In the genomic region with DNA sequence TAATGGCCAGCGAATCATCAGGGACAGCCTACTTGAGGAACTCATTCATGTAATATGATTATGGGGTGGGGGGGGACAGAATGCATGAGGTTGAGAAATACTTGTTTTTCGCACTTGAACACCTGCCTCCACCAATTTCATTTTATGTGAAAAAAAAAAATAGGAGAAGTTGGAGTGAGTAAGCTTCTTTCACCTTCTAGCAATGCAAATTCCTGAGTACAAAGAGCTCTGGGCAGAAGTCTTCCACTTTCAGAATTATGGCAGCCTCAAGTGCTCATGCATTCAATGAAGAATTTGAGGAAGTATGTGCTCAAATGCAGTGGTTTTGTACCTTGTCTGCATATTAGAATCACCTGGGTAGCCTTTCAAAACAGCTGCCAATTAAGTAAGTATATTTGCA, we compare ENCODE assay signal across 11 cellular contexts. TPM values are rescaled to one million over a fixed set of nuclear protein-coding genes. Genes with fewer than 3 reads are reported as not detected.
DNase-seq lines count a peak whose midpoint lies in the region; ATAC-seq, FAIRE-seq and TF ChIP-seq lines count a peak whose summit lies in the region.
"Had no signal": no experiment of that assay in that cellular context is flagged by ENCODE, and none has a peak within 500 bp of the region (broad histone marks: within the 10 kb centered on the region; RNA-seq: fewer than 3 reads in every experiment).

No MANE protein-coding gene starts in this region.

- peak; percentile 73 for DNase-seq in GM12878 (ENCODE audit: low read depth, low spot score)
- no peak for DNase-seq in mucosa of descending colon
- no peak for DNase-seq in AG08396 (ENCODE audit: low spot score)
- DNase-seq in HAP-1 (ENCODE audit: low spot score in 2 of 2), result no peak
- DNase-seq in stimulated activated CD4-positive, alpha-beta T cell treated with anti-CD3 and anti-CD28 coated beads, Interleukin-2, amount 100 ng/mL, for 48 hours, result no peak
- DNase-seq: CD8-positive, alpha-beta memory T cell; islet precursor cell; NCI-H1417 treated with DMSO at 0.1 percent for 48 hours had no signal

- WGBS in GM12878 (ENCODE audit: insufficient coverage, insufficient replicate concordance, low lambda C conversion rate, missing lambda C conversion rate), result 2% methylated on average over 2 of the region's 2 CpGs

- no peaks in the 10 kb centered on the region for H3K79me2 ChIP-seq in GM12878 (ENCODE audit: control insufficient read depth, insufficient read depth, low read length)

- no peaks in the 10 kb centered on the region for H4K20me1 ChIP-seq in GM12878 (ENCODE audit: control insufficient read depth, insufficient read depth)

- ATAC-seq in GM18508 (IDR thresholded peaks at IDR 0.05; ENCODE audit: insufficient read depth, unreplicated experiment) (peak; percentile 22), GM21529 (IDR thresholded peaks at IDR 0.05; ENCODE audit: unreplicated experiment) (peak; percentile 49), HG03354 (IDR thresholded peaks at IDR 0.05; ENCODE audit: poor library complexity, severe bottlenecking, unreplicated experiment) (peak; percentile 33), GM12878 (peak; percentile 49), mucosa of descending colon (no peak)

- no peak for TF ChIP-seq CTCF in GM12878 (IDR thresholded peaks at IDR 0.05 in 2 of 3, conservative IDR thresholded peaks at IDR 0.05 in 1 of 3; ENCODE audit: control insufficient read depth in 2 of 3, extremely low read depth in 1 of 3, insufficient read depth in 1 of 3, low read depth in 3 of 3, low read length in 3 of 3)
- TF ChIP-seq CTCF in mucosa of descending colon (IDR thresholded peaks at IDR 0.05), result no peak

- H3K4me2 ChIP-seq in GM12878 (ENCODE audit: control insufficient read depth, insufficient read depth), result peak overlapping the region; percentile 53

- H3K9me3 ChIP-seq in GM12878 (replicated peaks; ENCODE audit: control insufficient read depth, insufficient read depth, low read length), result no peaks in the 10 kb centered on the region
- H3K9me3 ChIP-seq in mucosa of descending colon, result no peaks in the 10 kb centered on the region
- H3K9me3 ChIP-seq in HAP-1, result no peaks in the 10 kb centered on the region

- intact Hi-C loops in GM12878 (cut with micrococcal nuclease; ENCODE audit: unreplicated experiment) (loop anchor here (1.0 kb wide), 1 partner anchor 55 kb away; no protein-coding TSS in a partner anchor), mucosa of descending colon (cut with DNase I, micrococcal nuclease) (no loop called here)

- H2AFZ ChIP-seq in GM12878 (ENCODE audit: control insufficient read depth, low read depth, low read length), result peak overlapping the region; percentile 28

- H3K4me1 ChIP-seq in GM12878 (ENCODE audit: control insufficient read depth, insufficient read depth, low read length) (peaks cover 23% of the 10 kb centered on the region), mucosa of descending colon (ENCODE audit: low read depth) (peaks cover 8% of the 10 kb centered on the region), HAP-1 (no peaks in the 10 kb centered on the region; the same call in 1 of the 2 replicates)

- CTCF ChIA-PET in GM12878 (lab: Yijun Ruan, JAX), result interaction anchor here (0.9 to 3.1 kb wide), 7 partner anchors 9 to 167 kb away, joined by 3 to 13 read pairs (median 3); no protein-coding TSS in a partner anchor

- TF ChIP-seq RAD21 in GM12878 (IDR thresholded peaks at IDR 0.05; ENCODE audit: insufficient read depth, low read depth, low read length), result no peak

- SMC1A ChIA-PET in GM12878 (lab: Charles Lee; ENCODE audit: uncharacterized antibody, unreplicated experiment), result interaction anchor here (0.7 to 3.5 kb wide), 15 partner anchors 10 to 197 kb away, joined by 3 to 21 read pairs (median 6); no protein-coding TSS in a partner anchor

- H3K27me3 ChIP-seq in GM12878 (replicated peaks in 1 of 2; ENCODE audit: control insufficient read depth in 2 of 2, insufficient read depth in 2 of 2, low read length in 1 of 2) (no peaks in the 10 kb centered on the region), HAP-1 (ENCODE audit: low read depth) (no peaks in the 10 kb centered on the region)

- RAD21 ChIA-PET in GM12878 (lab: Charles Lee; ENCODE audit: unreplicated experiment), result interaction anchor here (0.7 to 3.7 kb wide), 10 partner anchors 33 to 193 kb away, joined by 3 to 20 read pairs (median 4); no protein-coding TSS in a partner anchor

- in situ Hi-C loops in GM12878 (cut with MboI), result loop anchor here (10.0 kb wide), 1 partner anchor 51 kb away; no protein-coding TSS in a partner anchor
- in situ Hi-C loops in HAP-1 (cut with MboI; ENCODE audit: low sequenced_read_pairs), result loop anchor here (5.0 kb wide), 1 partner anchor 59 kb away; no protein-coding TSS in a partner anchor

- peak overlapping the region; percentile 57 for H3K27ac ChIP-seq in GM12878 (ENCODE audit: control insufficient read depth, insufficient read depth)

- peak; percentile 78 for FAIRE-seq in GM12878 (lab: Jason Lieb, UNC)

- no peak overlapping the region for H3K9ac ChIP-seq in GM12878 (ENCODE audit: control insufficient read depth, insufficient read depth, low read length)

- no peak for TF ChIP-seq POLR2A in GM12878 (IDR thresholded peaks at IDR 0.05; ENCODE audit: low read depth, low read length)

- TF ChIP-seq EP300 in GM12878 (IDR thresholded peaks at IDR 0.05; ENCODE audit: borderline replicate concordance in 1 of 2, control insufficient read depth in 1 of 2, low read depth in 2 of 2, low read length in 2 of 2), result peak in 1 of 2 experiments; percentile 53; a peak in 1 of 4 replicates

- H3K4me3 ChIP-seq in GM12878, result no peak overlapping the region
- H3K4me3 ChIP-seq in mucosa of descending colon, result no peak overlapping the region
- no peak overlapping the region for H3K4me3 ChIP-seq in HAP-1

- POLR2A ChIA-PET in GM12878 (lab: Charles Lee), result interaction anchor here (1.0 to 1.6 kb wide), 5 partner anchors 54 to 62 kb away, joined by 5 to 8 read pairs (median 5); no protein-coding TSS in a partner anchor

- no TSS peak for BruUV-seq in GM12878 (replicated peaks; lab: Mats Ljungman, UMichigan)

- H3K36me3 ChIP-seq in GM12878 (ENCODE audit: control insufficient read depth in 2 of 2, insufficient read depth in 2 of 2, low read length in 1 of 2) (no peaks in the 10 kb centered on the region), mucosa of descending colon (ENCODE audit: low read depth) (no peaks in the 10 kb centered on the region), HAP-1 (replicated peaks) (no peaks in the 10 kb centered on the region)

TF ChIP-seq in GM12878, 131 proteins besides CTCF, POLR2A, EP300 and RAD21 (continues in another document):
- TF ChIP-seq ESRRA (IDR thresholded peaks at IDR 0.05; ENCODE audit: low read length) (no peak), KLF5 (IDR thresholded peaks at IDR 0.05; ENCODE audit: partially characterized antibody) (no peak), MEF2B (IDR thresholded peaks at IDR 0.05; ENCODE audit: partially characterized antibody, poor library complexity, severe bottlenecking) (peak; percentile 22), CREB1 (IDR thresholded peaks at IDR 0.05; ENCODE audit: low read depth) (peak; percentile 38; the same call in 1 of the 2 replicates), CHD4 (IDR thresholded peaks at IDR 0.05) (no peak), MYB (IDR thresholded peaks at IDR 0.05; ENCODE audit: borderline replicate concordance, low read depth, low read length) (no peak), RAD51 (IDR thresholded peaks at IDR 0.05) (no peak)
- TF ChIP-seq, protein P1, sequence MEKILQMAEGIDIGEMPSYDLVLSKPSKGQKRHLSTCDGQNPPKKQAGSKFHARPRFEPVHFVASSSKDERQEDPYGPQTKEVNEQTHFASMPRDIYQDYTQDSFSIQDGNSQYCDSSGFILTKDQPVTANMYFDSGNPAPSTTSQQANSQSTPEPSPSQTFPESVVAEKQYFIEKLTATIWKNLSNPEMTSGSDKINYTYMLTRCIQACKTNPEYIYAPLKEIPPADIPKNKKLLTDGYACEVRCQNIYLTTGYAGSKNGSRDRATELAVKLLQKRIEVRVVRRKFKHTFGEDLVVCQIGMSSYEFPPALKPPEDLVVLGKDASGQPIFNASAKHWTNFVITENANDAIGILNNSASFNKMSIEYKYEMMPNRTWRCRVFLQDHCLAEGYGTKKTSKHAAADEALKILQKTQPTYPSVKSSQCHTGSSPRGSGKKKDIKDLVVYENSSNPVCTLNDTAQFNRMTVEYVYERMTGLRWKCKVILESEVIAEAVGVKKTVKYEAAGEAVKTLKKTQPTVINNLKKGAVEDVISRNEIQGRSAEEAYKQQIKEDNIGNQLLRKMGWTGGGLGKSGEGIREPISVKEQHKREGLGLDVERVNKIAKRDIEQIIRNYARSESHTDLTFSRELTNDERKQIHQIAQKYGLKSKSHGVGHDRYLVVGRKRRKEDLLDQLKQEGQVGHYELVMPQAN (conservative IDR thresholded peaks at IDR 0.05), result no peak

RNA-seq across cellular contexts. Expression of a gene that starts 40.1 kb away (rescaled TPM):
- 64.3 and 66.5 TPM in 2 replicates for total RNA-seq in GM12878 (2013; cell fraction: nucleolus; rRNA removed)
- total RNA-seq in GM12878 (2014; rRNA removed) (45.5 and 53.7 TPM in 2 replicates), GM12878 (2014; rRNA removed; fragmentation: Illumina TruSeq; extraction: Trizol) (61.6 and 62.5 TPM in 2 replicates), GM12878 (2021) (45.1 and 47.0 TPM in 2 replicates), mucosa of descending colon (10 to 100 TPM; 42.9 to 83.5 (median 77.9) TPM)
- polyA plus RNA-seq in GM12878 (2011; ENCODE audit: low read depth), result 5.9 TPM
- polyA plus RNA-seq in GM12878 (2011; rRNA removed) (37.9 and 53.3 TPM in 2 replicates), GM12878 (2014; fragmentation: Illumina TruSeq; extraction: Trizol) (73.5 and 106 TPM in 2 replicates), GM12878 (2014; fragmentation: Nextera tagmentation; extraction: Ambion mirVana) (10 to 100 TPM; 10.0 to 10.5 TPM), GM12878 (2014; rRNA removed) (21.4 and 28.4 TPM in 2 replicates), GM12878 (2016; fragmentation: Nextera tagmentation; extraction: Ambion mirVana) (10 to 100 TPM; 41.8 to 49.5 TPM)
- polyA plus RNA-seq in GM12878 (2011; cell fraction: cytosol; rRNA removed), result 22.0 and 24.7 TPM in 2 replicates
- polyA plus RNA-seq in GM12878 (2011; cell fraction: nucleus; rRNA removed), result 33.9 and 42.6 TPM in 2 replicates
- polyA plus RNA-seq in GM12878 (2012), result 10.0 and 20.6 TPM in 2 replicates
- polyA minus RNA-seq in GM12878 (2011; rRNA and poly(A)+ RNA removed), result 106 and 134 TPM in 2 replicates
- polyA minus RNA-seq in GM12878 (2011; cell fraction: cytosol; rRNA and poly(A)+ RNA removed), result 32.6 and 40.4 TPM in 2 replicates
- polyA minus RNA-seq in GM12878 (2011; cell fraction: nucleus; rRNA and poly(A)+ RNA removed), result 36.8 and 50.2 TPM in 2 replicates
